ENCODE assay signal across 15 cellular contexts in the genomic region with DNA sequence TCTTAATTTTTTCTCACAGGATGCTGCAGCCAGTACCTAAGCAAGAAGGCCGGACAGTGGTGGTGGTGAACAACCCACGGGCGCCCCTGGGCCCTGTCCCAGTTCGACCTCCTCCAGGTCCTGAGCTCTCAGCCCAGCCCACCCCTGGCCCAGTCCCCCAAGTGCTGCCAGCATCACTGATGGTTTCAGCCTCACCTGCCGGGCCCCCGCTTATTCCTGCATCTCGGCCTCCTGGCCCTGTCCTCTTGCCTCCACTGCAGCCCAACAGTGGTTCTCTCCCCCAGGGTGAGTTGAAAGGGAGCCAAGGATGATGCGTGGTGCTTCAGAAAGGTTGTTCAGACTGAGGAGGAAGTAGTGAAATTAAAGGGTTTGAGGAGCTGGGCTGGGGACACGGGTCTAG. TPM values are rescaled to one million over a fixed set of nuclear protein-coding genes. Genes with fewer than 3 reads are reported as not detected.
DNase-seq lines count a peak whose midpoint lies in the region; ATAC-seq and TF ChIP-seq lines count a peak whose summit lies in the region.
"Had no signal": no experiment of that assay in that cellular context is flagged by ENCODE, and none has a peak within 500 bp of the region (broad histone marks: within the 10 kb centered on the region; RNA-seq: fewer than 3 reads in every experiment).

No MANE protein-coding gene starts in this region.

- ATAC-seq in GM21447 (IDR thresholded peaks at IDR 0.05; ENCODE audit: unreplicated experiment): no peak
- no peak for ATAC-seq in GM19463 (IDR thresholded peaks at IDR 0.05; ENCODE audit: unreplicated experiment)

- H3K4me1 ChIP-seq in mammary epithelial cell (ENCODE audit: insufficient read depth, low read length): peaks cover 2% of the 10 kb centered on the region
- peaks cover 0 to 39% (median 24%) of the 10 kb centered on the region in 5 donors for H3K4me1 ChIP-seq in subcutaneous abdominal adipose tissue (ENCODE audit: control insufficient read depth in 5 of 5, insufficient read depth in 5 of 5, low read length in 5 of 5)

- peaks cover 85% of the 10 kb centered on the region for H3K79me2 ChIP-seq in mammary epithelial cell (ENCODE audit: insufficient read depth, low read length)

- CTCF ChIA-PET in mammary epithelial cell (lab: Charles Lee; ENCODE audit: low non-redundant PET): no interaction called here

- no peak overlapping the region for H3K4me2 ChIP-seq in mammary epithelial cell (ENCODE audit: insufficient read depth, low read depth, low read length)

- H3K36me3 ChIP-seq in mammary epithelial cell (ENCODE audit: insufficient read depth, low read length) (peaks cover 69% of the 10 kb centered on the region), subcutaneous abdominal adipose tissue (ENCODE audit: control insufficient read depth in 5 of 5, insufficient read depth in 5 of 5, low read length in 5 of 5) (peaks cover 16 to 94% (median 85%) of the 10 kb centered on the region in 5 donors)

- in situ Hi-C loops in mammary epithelial cell (cut with MboI; ENCODE audit: low sequenced_read_pairs in 2 of 2): no loop called here

- TSS peak; percentile 5 for BruUV-seq in mammary epithelial cell (replicated peaks; lab: Mats Ljungman, UMichigan)

- H3K27me3 Mint-ChIP-seq in activated T-cell treated with anti-CD3 and anti-CD28 coated beads, Interleukin-2, amount 50 U/mL, for 24 hours: no peaks in the 10 kb centered on the region
- H3K27me3 Mint-ChIP-seq in immature natural killer cell (ENCODE audit: low read depth in 3 of 3): peaks cover 0 to 6% (median under 1%) of the 10 kb centered on the region in 3 donors

- no peak for DNase-seq in activated T-cell treated with anti-CD3 and anti-CD28 coated beads, Interleukin-2, amount 50 U/mL, for 24 hours
- DNase-seq in activated T-cell treated with anti-CD3 and anti-CD28 coated beads for 4 hours: no peak
- DNase-seq in mammary epithelial cell: no peak
- no peak for DNase-seq in immature natural killer cell
- no peak for DNase-seq in globus pallidus (ENCODE audit: low spot score)
- DNase-seq: GF-D8, KBM-7, NCI-H1092, NCI-H1694, NCI-H345, NCI-H526 treated with DMSO at 0.1 percent for 48 hours had no signal

- H4K20me1 ChIP-seq in mammary epithelial cell (ENCODE audit: insufficient read depth, low read length): no peaks in the 10 kb centered on the region

- dilution Hi-C loops in mammary epithelial cell (cut with HindIII; ENCODE audit: low sequenced_read_pairs): loop anchor here (5.0 kb wide), 1 partner anchor 62 kb away; no protein-coding TSS in a partner anchor

- H3K9me3 Mint-ChIP-seq in activated T-cell treated with anti-CD3 and anti-CD28 coated beads, Interleukin-2, amount 50 U/mL, for 24 hours: no peaks in the 10 kb centered on the region
- no peaks in the 10 kb centered on the region for H3K9me3 Mint-ChIP-seq in immature natural killer cell

- 17% methylated on average over 1 of the region's 9 CpGs for WGBS in mammary epithelial cell (ENCODE audit: low coverage, missing lambda C conversion rate)

- H2AFZ ChIP-seq in mammary epithelial cell (ENCODE audit: low read depth, low read length): no peak overlapping the region

- H3K27me3 ChIP-seq in mammary epithelial cell (ENCODE audit: insufficient read depth, low read length) (no peaks in the 10 kb centered on the region), subcutaneous abdominal adipose tissue (ENCODE audit: control insufficient read depth in 5 of 5, insufficient read depth in 4 of 5, low read length in 5 of 5) (no peaks in the 10 kb centered on the region)

- no peak for TF ChIP-seq CTCF in mammary epithelial cell (conservative IDR thresholded peaks at IDR 0.05 in 1 of 2, IDR thresholded peaks at IDR 0.05 in 1 of 2; ENCODE audit: extremely low read depth in 1 of 2, insufficient read depth in 1 of 2, low read depth in 1 of 2, low read length in 2 of 2)

- H3K27ac ChIP-seq in mammary epithelial cell (ENCODE audit: insufficient read depth, low read depth, low read length) (no peak overlapping the region), subcutaneous abdominal adipose tissue (ENCODE audit: low read depth, low read length) (peak overlapping the region; percentile 67)
- H3K27ac ChIP-seq: RWPE1 had no signal

- H3K9me3 ChIP-seq in mammary epithelial cell (replicated peaks; ENCODE audit: insufficient read depth, low read length) (no peaks in the 10 kb centered on the region), subcutaneous abdominal adipose tissue (ENCODE audit: control insufficient read depth in 5 of 5, low read length in 5 of 5) (no peaks in the 10 kb centered on the region)

- H3K9ac ChIP-seq in mammary epithelial cell (ENCODE audit: insufficient read depth, low read length) (no peak overlapping the region), subcutaneous abdominal adipose tissue (ENCODE audit: low read length in 5 of 5) (no peak overlapping the region)

- H3K4me1 Mint-ChIP-seq in activated T-cell treated with anti-CD3 and anti-CD28 coated beads, Interleukin-2, amount 50 U/mL, for 24 hours (ENCODE audit: low read depth): peaks cover 24% of the 10 kb centered on the region
- H3K4me1 Mint-ChIP-seq in immature natural killer cell: peaks cover 15 to 21% of the 10 kb centered on the region in 2 donors

- no peak overlapping the region for H3K4me3 ChIP-seq in mammary epithelial cell (replicated peaks in 1 of 3; ENCODE audit: insufficient read depth in 1 of 3, low read depth in 2 of 3, low read length in 3 of 3)
- no peak overlapping the region for H3K4me3 ChIP-seq in subcutaneous abdominal adipose tissue (ENCODE audit: low read depth in 1 of 5, low read length in 5 of 5)

- H3K4me3 Mint-ChIP-seq in activated T-cell treated with anti-CD3 and anti-CD28 coated beads, Interleukin-2, amount 50 U/mL, for 24 hours: no peak overlapping the region
- no peak overlapping the region for H3K4me3 Mint-ChIP-seq in immature natural killer cell

- intact Hi-C loops in mammary epithelial cell (cut with micrococcal nuclease): no loop called here

- H3K27ac Mint-ChIP-seq in activated T-cell treated with anti-CD3 and anti-CD28 coated beads, Interleukin-2, amount 50 U/mL, for 24 hours: peak overlapping the region; percentile 44
- H3K27ac Mint-ChIP-seq in immature natural killer cell: peak overlapping the region in 4 of 6 donors; percentile 40 to 64 (median 54)

- H3K36me3 Mint-ChIP-seq in activated T-cell treated with anti-CD3 and anti-CD28 coated beads, Interleukin-2, amount 50 U/mL, for 24 hours (ENCODE audit: low read depth): peaks cover 97% of the 10 kb centered on the region
- H3K36me3 Mint-ChIP-seq in immature natural killer cell: peaks cover 39 to 72% (median 51%) of the 10 kb centered on the region in 3 donors

RNA-seq across cellular contexts. Expression of a gene that starts 21.7 kb away (rescaled TPM):
- 10 to 100 TPM; 20.2 to 46.2 TPM for total RNA-seq in mammary epithelial cell
- polyA plus RNA-seq in mammary epithelial cell (3.9 TPM), immature natural killer cell (10 to 100 TPM in 1 of 3 donors, 1 to 10 TPM in 2; 1.9 to 38.9 (median 2.8) TPM)
- polyA minus RNA-seq in mammary epithelial cell: 41.0 TPM

RNA-seq across cellular contexts. Expression of a gene that starts 27.5 kb away (rescaled TPM):
- 10 to 100 TPM; 15.3 to 39.3 TPM for total RNA-seq in mammary epithelial cell
- polyA plus RNA-seq in mammary epithelial cell (29.2 TPM), immature natural killer cell (10 to 100 TPM; 49.2 to 91.0 (median 62.7) TPM)
- 6.8 TPM for polyA minus RNA-seq in mammary epithelial cell

RNA-seq across cellular contexts. Expression of a gene that starts 41.2 kb away (rescaled TPM):
- 1 to 10 TPM; 1.5 to 8.3 TPM for total RNA-seq in mammary epithelial cell
- polyA plus RNA-seq in mammary epithelial cell (7.6 TPM), immature natural killer cell (1 to 10 TPM in 1 of 3 donors, under 1 TPM in 1, not detected in 1; 0.76 to 1.0 TPM)
- not detected for polyA minus RNA-seq in mammary epithelial cell

RNA-seq across cellular contexts. Expression of a gene that starts 41.4 kb away (rescaled TPM):
- 10 to 100 TPM; 62.8 to 66.4 TPM for total RNA-seq in mammary epithelial cell
- polyA plus RNA-seq in mammary epithelial cell (45.7 TPM), immature natural killer cell (10 to 100 TPM; 19.3 to 87.3 (median 24.6) TPM)
- polyA minus RNA-seq in mammary epithelial cell: 94.0 TPM
